ENCODE assay signal across 1 cellular context in genomic region chr2:219291394-219291793, GRCh38.
TF ChIP-seq lines count a peak whose summit lies in the region.

No MANE protein-coding gene starts in this region.

TF ChIP-seq in HepG2, 621 proteins besides CTCF, POLR2A, EP300 and RAD21:
- TF ChIP-seq SP1 (IDR thresholded peaks at IDR 0.05) = no peak
- TF ChIP-seq SP1 (CRISPR knock-in tag; IDR thresholded peaks at IDR 0.05) = no peak
- TF ChIP-seq ZNF629 (CRISPR knock-in tag; conservative IDR thresholded peaks at IDR 0.05) = 0 out of 2 replicates have a peak, but pooled peaks have one; percentile 12
